27 cellular contexts compared by ENCODE assay signal in genomic region chr1:229636042-229636441, GRCh38.
"Had no signal": no experiment of that assay in that cellular context is flagged by ENCODE, and none has a peak within 500 bp of the region (broad histone marks: within the 10 kb centered on the region; RNA-seq: fewer than 3 reads in every experiment).

No MANE protein-coding gene starts in this region.

- H3K9me3 ChIP-seq: gastrocnemius medialis, neutrophil, pancreas, stomach, thyroid gland had no signal

- H3K27ac ChIP-seq: dorsolateral prefrontal cortex, epithelial cell of prostate, gastrocnemius medialis, neutrophil, pancreas, stomach, thyroid gland had no signal

- FAIRE-seq: colon, islet of Langerhans, pancreas had no signal

- H3K4me3 ChIP-seq: dorsolateral prefrontal cortex, gastrocnemius medialis, lung, pancreas, smooth muscle cell, stomach, thyroid gland had no signal

- H3K27me3 ChIP-seq: dorsolateral prefrontal cortex, gastrocnemius medialis, neutrophil, pancreas, stomach, thyroid gland had no signal

- DNase-seq: cerebellar nuclear complex; dorsolateral prefrontal cortex; effector CD4-positive, alpha-beta T cell; endodermal cell; foreskin fibroblast; gastrocnemius medialis; head of caudate nucleus; hippocampal formation; left colon; natural killer cell; pancreas; stimulated activated CD4-positive, alpha-beta T cell treated with anti-CD3 and anti-CD28 coated beads, Interleukin-12 subunit alpha, Interleukin-12 subunit beta, amount 100 ng/mL, for 4 hours; stimulated activated CD4-positive, alpha-beta T cell treated with anti-CD3 and anti-CD28 coated beads, Interleukin-1b, Interleukin-23, amount 100 ng/mL, for 48 hours; stimulated activated CD4-positive, alpha-beta T cell treated with anti-CD3 and anti-CD28 coated beads, Interleukin-4, amount 100 ng/mL, for 24 hours; stimulated activated naive CD4-positive, alpha-beta T cell treated with Interleukin-2 at 50 U/mL for 16 hours; stomach; thyroid gland; trophoblast cell had no signal

- ATAC-seq: esophagus mucosa; gastrocnemius medialis; left colon; natural killer cell; pancreas; sciatic nerve; stimulated activated effector memory CD8-positive, alpha-beta T cell treated with anti-CD3 and anti-CD28 coated beads, Interleukin-12 subunit alpha, Interleukin-12 subunit beta, amount 100 ng/mL, for 72 hours had no signal

- H3K4me1 ChIP-seq: pancreas, stomach, thyroid gland had no signal
